Comparison of ENCODE assay signal across 1 cellular context in genomic region chr9:6896562-6896961, GRCh38.
TF ChIP-seq lines count a peak whose summit lies in the region.

No MANE protein-coding gene starts in this region.

TF ChIP-seq in HepG2, 621 proteins besides CTCF, POLR2A, EP300 and RAD21 (continued from another document):
- no peak for TF ChIP-seq HMGXB3 (CRISPR knock-in tag; IDR thresholded peaks at IDR 0.05; ENCODE audit: borderline replicate concordance)
- TF ChIP-seq HINFP (CRISPR knock-in tag; IDR thresholded peaks at IDR 0.05; ENCODE audit: low read depth) = no peak
- TF ChIP-seq FIP1L1 (IDR thresholded peaks at IDR 0.05; ENCODE audit: borderline replicate concordance, insufficient read depth, low read depth, low read length) = no peak
- TF ChIP-seq ZNF609 (CRISPR knock-in tag; IDR thresholded peaks at IDR 0.05; ENCODE audit: borderline replicate concordance) = no peak
- no peak for TF ChIP-seq ARNT2 (CRISPR knock-in tag; IDR thresholded peaks at IDR 0.05; ENCODE audit: low read depth)
- no peak for TF ChIP-seq ZBTB37 (CRISPR knock-in tag; IDR thresholded peaks at IDR 0.05)
- TF ChIP-seq RXRB (CRISPR knock-in tag; IDR thresholded peaks at IDR 0.05; ENCODE audit: borderline replicate concordance) = peak; percentile 36; the same call in 1 of the 2 replicates
- TF ChIP-seq CBFB (CRISPR knock-in tag; IDR thresholded peaks at IDR 0.05) = no peak
- no peak for TF ChIP-seq THRA (CRISPR knock-in tag; IDR thresholded peaks at IDR 0.05; ENCODE audit: borderline replicate concordance)
- no peak for TF ChIP-seq ZNF382 (CRISPR knock-in tag; IDR thresholded peaks at IDR 0.05; ENCODE audit: borderline replicate concordance)
- TF ChIP-seq ZNF205 (CRISPR knock-in tag; IDR thresholded peaks at IDR 0.05) = no peak
- no peak for TF ChIP-seq DDIT3 (CRISPR knock-in tag; IDR thresholded peaks at IDR 0.05)
- TF ChIP-seq KDM5A (IDR thresholded peaks at IDR 0.05; ENCODE audit: borderline replicate concordance, low read length) = no peak
- no peak for TF ChIP-seq HNRNPK (IDR thresholded peaks at IDR 0.05; ENCODE audit: low read depth, low read length, poor library complexity, severe bottlenecking)
- no peak for TF ChIP-seq KAT2B (IDR thresholded peaks at IDR 0.05; ENCODE audit: borderline replicate concordance, low read depth, low read length)
- no peak for TF ChIP-seq NR3C1 (CRISPR knock-in tag; IDR thresholded peaks at IDR 0.05)
- TF ChIP-seq TARDBP (CRISPR knock-in tag; IDR thresholded peaks at IDR 0.05) = no peak
- TF ChIP-seq RNF2 (conservative IDR thresholded peaks at IDR 0.05; ENCODE audit: low read depth) = no peak
- TF ChIP-seq HOXA7 (CRISPR knock-in tag; IDR thresholded peaks at IDR 0.05) = no peak
- no peak for TF ChIP-seq ZNF224 (CRISPR knock-in tag; IDR thresholded peaks at IDR 0.05)
- no peak for TF ChIP-seq NFIB (CRISPR knock-in tag; IDR thresholded peaks at IDR 0.05; ENCODE audit: borderline replicate concordance)
- peak; percentile 30; the same call in 1 of the 2 replicates for TF ChIP-seq ETV5 (CRISPR knock-in tag; IDR thresholded peaks at IDR 0.05; ENCODE audit: borderline replicate concordance)
- no peak for TF ChIP-seq ZNF570 (CRISPR knock-in tag; IDR thresholded peaks at IDR 0.05; ENCODE audit: borderline replicate concordance)
- no peak for TF ChIP-seq HOXA9 (CRISPR knock-in tag; IDR thresholded peaks at IDR 0.05; ENCODE audit: borderline replicate concordance)
- no peak for TF ChIP-seq HIVEP1 (CRISPR knock-in tag; IDR thresholded peaks at IDR 0.05)
- no peak for TF ChIP-seq ERF (CRISPR knock-in tag; IDR thresholded peaks at IDR 0.05)
- no peak for TF ChIP-seq ATF7 (IDR thresholded peaks at IDR 0.05)
- no peak for TF ChIP-seq ATF7 (CRISPR knock-in tag; IDR thresholded peaks at IDR 0.05)
- no peak for TF ChIP-seq SCMH1 (CRISPR knock-in tag; IDR thresholded peaks at IDR 0.05; ENCODE audit: borderline replicate concordance)
- TF ChIP-seq TGIF2 (CRISPR knock-in tag; IDR thresholded peaks at IDR 0.05) = no peak
- no peak for TF ChIP-seq ZFP36 (IDR thresholded peaks at IDR 0.05; ENCODE audit: borderline replicate concordance, low read depth, low read length, partially characterized antibody)
- TF ChIP-seq ZGPAT (CRISPR knock-in tag; IDR thresholded peaks at IDR 0.05) = no peak
- TF ChIP-seq TMF1 (CRISPR knock-in tag; IDR thresholded peaks at IDR 0.05; ENCODE audit: low read depth) = no peak
- no peak for TF ChIP-seq ZNF33A (CRISPR knock-in tag; IDR thresholded peaks at IDR 0.05; ENCODE audit: borderline replicate concordance)
- TF ChIP-seq ZNF451 (CRISPR knock-in tag; IDR thresholded peaks at IDR 0.05) = no peak
- no peak for TF ChIP-seq ZNF263 (CRISPR knock-in tag; IDR thresholded peaks at IDR 0.05)
- TF ChIP-seq ZNF253 (CRISPR knock-in tag; IDR thresholded peaks at IDR 0.05; ENCODE audit: borderline replicate concordance) = no peak
- no peak for TF ChIP-seq SOX13 (IDR thresholded peaks at IDR 0.05)
- TF ChIP-seq SOX13 (CRISPR knock-in tag; conservative IDR thresholded peaks at IDR 0.05 in 1 of 2, IDR thresholded peaks at IDR 0.05 in 1 of 2) = peak in 1 of 2 experiments; percentile 66; a peak in 2 of 4 replicates
- TF ChIP-seq ZNF704 (CRISPR knock-in tag; IDR thresholded peaks at IDR 0.05; ENCODE audit: borderline replicate concordance) = no peak
- TF ChIP-seq ZNF703 (CRISPR knock-in tag; IDR thresholded peaks at IDR 0.05; ENCODE audit: borderline replicate concordance) = no peak
- TF ChIP-seq ZNF124 (CRISPR knock-in tag; IDR thresholded peaks at IDR 0.05) = no peak
- TF ChIP-seq ZNF629 (CRISPR knock-in tag; conservative IDR thresholded peaks at IDR 0.05) = no peak
- TF ChIP-seq ZNF468 (CRISPR knock-in tag; IDR thresholded peaks at IDR 0.05) = no peak
- no peak for TF ChIP-seq ZNF549 (CRISPR knock-in tag; IDR thresholded peaks at IDR 0.05)
- TF ChIP-seq ZNF563 (CRISPR knock-in tag; IDR thresholded peaks at IDR 0.05) = no peak
- no peak for TF ChIP-seq ZNF12 (CRISPR knock-in tag; IDR thresholded peaks at IDR 0.05)
